Comparison of ENCODE assay signal across 9 cellular contexts in the genomic region with DNA sequence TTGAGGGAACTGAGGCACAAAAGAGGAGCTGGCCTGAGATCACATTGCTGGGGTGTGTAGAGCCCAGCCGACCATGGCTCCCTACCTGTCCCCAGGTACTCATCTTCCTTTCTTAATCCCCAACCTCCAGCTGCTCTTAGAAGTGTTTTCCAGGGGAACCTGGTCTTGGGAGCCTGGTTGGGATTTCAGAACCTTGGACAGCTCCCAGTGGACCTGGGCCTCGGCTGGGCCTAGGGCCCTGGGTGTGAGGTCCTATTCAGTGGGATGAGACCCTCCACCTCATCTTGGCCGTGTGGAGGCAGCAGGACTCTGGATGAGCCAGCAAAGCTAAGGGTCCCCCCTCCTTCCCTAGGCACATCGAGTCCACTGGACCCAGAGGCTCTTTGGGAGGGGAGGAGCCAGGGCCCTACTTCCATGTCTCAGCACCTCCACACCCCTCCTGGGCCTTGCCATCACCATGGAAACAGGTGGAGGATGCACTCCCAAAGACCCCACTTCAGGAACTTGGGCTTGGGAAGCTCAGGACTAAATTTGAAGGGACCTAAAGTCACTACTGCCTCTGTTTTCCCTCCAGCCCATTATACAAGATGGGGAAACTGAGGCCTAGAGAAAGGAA. TPM values are rescaled to one million over a fixed set of nuclear protein-coding genes. Genes with fewer than 3 reads are reported as not detected.
DNase-seq lines count a peak whose midpoint lies in the region; ATAC-seq and TF ChIP-seq lines count a peak whose summit lies in the region.
"Had no signal": no experiment of that assay in that cellular context is flagged by ENCODE, and none has a peak within 500 bp of the region (broad histone marks: within the 10 kb centered on the region; RNA-seq: fewer than 3 reads in every experiment).

No MANE protein-coding gene starts in this region.

- intact Hi-C loops in activated T-helper 1 cell treated with anti-CD3 and anti-CD28 coated beads, Interleukin-12 subunit alpha, Interleukin-12 subunit beta, Interleukin-2, Interleukin-4 antibody, amounts not matched to agents 30 ng/mL and 10 ng/mL and 1 ng/mL, durations not matched to agents 14 hours and 24 hours and 36 hours (cut with micrococcal nuclease), result no loop called here

- H3K9me3 Mint-ChIP-seq in activated T-helper 1 cell treated with anti-CD3 and anti-CD28 coated beads, Interleukin-12 subunit alpha, Interleukin-12 subunit beta, Interleukin-2, Interleukin-4 antibody, amounts not matched to agents 30 ng/mL and 10 ng/mL and 1 ng/mL, durations not matched to agents 14 hours and 24 hours and 36 hours, result no peaks in the 10 kb centered on the region
- H3K9me3 Mint-ChIP-seq: natural killer cell had no signal

- no peak overlapping the region for H3K4me3 ChIP-seq in HFF-Myc (replicated peaks; ENCODE audit: low read depth, low read length)

- no peak overlapping the region for H3K27ac Mint-ChIP-seq in activated T-helper 1 cell treated with anti-CD3 and anti-CD28 coated beads, Interleukin-12 subunit alpha, Interleukin-12 subunit beta, Interleukin-2, Interleukin-4 antibody, amounts not matched to agents 30 ng/mL and 10 ng/mL and 1 ng/mL, durations not matched to agents 14 hours and 24 hours and 36 hours
- H3K27ac Mint-ChIP-seq: natural killer cell had no signal

- no peaks in the 10 kb centered on the region for H3K36me3 Mint-ChIP-seq in activated T-helper 1 cell treated with anti-CD3 and anti-CD28 coated beads, Interleukin-12 subunit alpha, Interleukin-12 subunit beta, Interleukin-2, Interleukin-4 antibody, amounts not matched to agents 30 ng/mL and 10 ng/mL and 1 ng/mL, durations not matched to agents 14 hours and 24 hours and 36 hours (ENCODE audit: low read depth)
- H3K36me3 Mint-ChIP-seq: natural killer cell had no signal

- no peak for TF ChIP-seq CTCF in HFF-Myc (IDR thresholded peaks at IDR 0.05; ENCODE audit: low read depth, low read length, missing control alignments)

- peaks cover 2% of the 10 kb centered on the region for H3K27me3 Mint-ChIP-seq in activated T-helper 1 cell treated with anti-CD3 and anti-CD28 coated beads, Interleukin-12 subunit alpha, Interleukin-12 subunit beta, Interleukin-2, Interleukin-4 antibody, amounts not matched to agents 30 ng/mL and 10 ng/mL and 1 ng/mL, durations not matched to agents 14 hours and 24 hours and 36 hours (ENCODE audit: insufficient read depth)

- no peak overlapping the region for H3K4me3 Mint-ChIP-seq in activated T-helper 1 cell treated with anti-CD3 and anti-CD28 coated beads, Interleukin-12 subunit alpha, Interleukin-12 subunit beta, Interleukin-2, Interleukin-4 antibody, amounts not matched to agents 30 ng/mL and 10 ng/mL and 1 ng/mL, durations not matched to agents 14 hours and 24 hours and 36 hours
- H3K4me3 Mint-ChIP-seq: natural killer cell had no signal

- peak; percentile 68 for DNase-seq in AG08395 (ENCODE audit: low spot score)
- peak; percentile 7 for DNase-seq in HFF-Myc (ENCODE audit: extremely low read depth, low read depth)
- peak; percentile 7 for DNase-seq in activated T-helper 1 cell treated with anti-CD3 and anti-CD28 coated beads, Interleukin-12 subunit alpha, Interleukin-12 subunit beta, Interleukin-2, Interleukin-4 antibody, amounts not matched to agents 30 ng/mL and 10 ng/mL and 1 ng/mL, durations not matched to agents 14 hours and 24 hours and 36 hours (ENCODE audit: low spot score)
- peak; percentile 88 for DNase-seq in islet precursor cell
- DNase-seq in activated effector memory CD4-positive, alpha-beta T cell treated with anti-CD3 and anti-CD28 coated beads, Interleukin-2, amount 50 U/mL, for 16 hours, result no peak
- DNase-seq in NCI-H1048 (lab: John Stamatoyannopoulos, UW), result no peak
- DNase-seq: natural killer cell had no signal

- no peak for ATAC-seq in GM18867 (IDR thresholded peaks at IDR 0.05; ENCODE audit: unreplicated experiment)
- ATAC-seq in GM18907 (IDR thresholded peaks at IDR 0.05; ENCODE audit: unreplicated experiment), result no peak

- no peaks in the 10 kb centered on the region for H3K4me1 Mint-ChIP-seq in activated T-helper 1 cell treated with anti-CD3 and anti-CD28 coated beads, Interleukin-12 subunit alpha, Interleukin-12 subunit beta, Interleukin-2, Interleukin-4 antibody, amounts not matched to agents 30 ng/mL and 10 ng/mL and 1 ng/mL, durations not matched to agents 14 hours and 24 hours and 36 hours (ENCODE audit: low read depth)
- H3K4me1 Mint-ChIP-seq: natural killer cell had no signal

RNA-seq across cellular contexts. Expression of gene DLGAP4, which starts 38.5 kb away (rescaled TPM):
- 23.9 and 25.7 TPM in 2 replicates for total RNA-seq in activated T-helper 1 cell treated with anti-CD3 and anti-CD28 coated beads, Interleukin-12 subunit alpha, Interleukin-12 subunit beta, Interleukin-2, Interleukin-4 antibody, amounts not matched to agents 30 ng/mL and 10 ng/mL and 1 ng/mL, durations not matched to agents 14 hours and 24 hours and 36 hours

Comparison
In these comparisons a context has a peak if more than half of its experiments do, and no peak if none do; other contexts are left out.
1. DNase-seq: peak in AG08395 (single experiment), HFF-Myc (single experiment), activated T-helper 1 cell treated with anti-CD3 and anti-CD28 coated beads, Interleukin-12 subunit alpha, Interleukin-12 subunit beta, Interleukin-2, Interleukin-4 antibody, amounts not matched to agents 30 ng/mL and 10 ng/mL and 1 ng/mL, durations not matched to agents 14 hours and 24 hours and 36 hours (single experiment) and islet precursor cell (single experiment); none in activated effector memory CD4-positive, alpha-beta T cell treated with anti-CD3 and anti-CD28 coated beads, Interleukin-2, amount 50 U/mL, for 16 hours (single experiment) and NCI-H1048 (single experiment).